Comparison of ENCODE assay signal across 1 cellular context in the genomic region with DNA sequence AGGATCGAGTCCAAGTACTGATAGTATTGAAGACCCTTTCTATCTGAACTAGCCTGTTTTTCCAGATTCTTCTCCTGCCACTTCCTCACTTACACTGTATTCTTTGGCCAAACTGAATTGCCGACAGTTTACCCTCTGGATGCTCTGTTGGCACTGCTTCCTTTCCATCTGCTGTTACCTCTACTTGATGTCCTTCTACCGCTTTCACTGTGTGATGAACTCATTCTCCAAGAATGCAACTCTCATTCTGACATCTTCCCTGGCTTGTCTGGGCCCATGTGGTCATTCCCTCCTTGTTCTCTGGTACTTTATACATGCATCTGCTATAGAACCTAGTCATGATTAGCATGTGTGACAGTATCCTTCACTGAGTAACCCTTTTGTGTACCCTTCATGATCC.
TF ChIP-seq lines count a peak whose summit lies in the region.

No MANE protein-coding gene starts in this region.

TF ChIP-seq in SK-N-SH, 30 proteins besides CTCF, POLR2A, EP300 and RAD21 (continued from another document):
- TF ChIP-seq IRF3 (IDR thresholded peaks at IDR 0.05; ENCODE audit: low read depth, low read length) = no peak
- no peak for TF ChIP-seq RFX5 (IDR thresholded peaks at IDR 0.05; ENCODE audit: low read length)
- no peak for TF ChIP-seq ZBTB33 (IDR thresholded peaks at IDR 0.05; ENCODE audit: borderline replicate concordance, low read depth)
TF ChIP-seq in SK-N-SH: peak in this region for 8.
